Comparison of ENCODE assay signal across 1 cellular context in genomic region chr12:56114084-56114483, GRCh38.
TF ChIP-seq lines count a peak whose summit lies in the region.

No MANE protein-coding gene starts in this region.

TF ChIP-seq in HCT116, 20 proteins besides CTCF, POLR2A, EP300 and RAD21 (continued from another document):
- TF ChIP-seq, protein P1, sequence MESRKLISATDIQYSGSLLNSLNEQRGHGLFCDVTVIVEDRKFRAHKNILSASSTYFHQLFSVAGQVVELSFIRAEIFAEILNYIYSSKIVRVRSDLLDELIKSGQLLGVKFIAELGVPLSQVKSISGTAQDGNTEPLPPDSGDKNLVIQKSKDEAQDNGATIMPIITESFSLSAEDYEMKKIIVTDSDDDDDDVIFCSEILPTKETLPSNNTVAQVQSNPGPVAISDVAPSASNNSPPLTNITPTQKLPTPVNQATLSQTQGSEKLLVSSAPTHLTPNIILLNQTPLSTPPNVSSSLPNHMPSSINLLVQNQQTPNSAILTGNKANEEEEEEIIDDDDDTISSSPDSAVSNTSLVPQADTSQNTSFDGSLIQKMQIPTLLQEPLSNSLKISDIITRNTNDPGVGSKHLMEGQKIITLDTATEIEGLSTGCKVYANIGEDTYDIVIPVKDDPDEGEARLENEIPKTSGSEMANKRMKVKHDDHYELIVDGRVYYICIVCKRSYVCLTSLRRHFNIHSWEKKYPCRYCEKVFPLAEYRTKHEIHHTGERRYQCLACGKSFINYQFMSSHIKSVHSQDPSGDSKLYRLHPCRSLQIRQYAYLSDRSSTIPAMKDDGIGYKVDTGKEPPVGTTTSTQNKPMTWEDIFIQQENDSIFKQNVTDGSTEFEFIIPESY (IDR thresholded peaks at IDR 0.05; ENCODE audit: extremely low read depth, insufficient replicate concordance, low read length), result no peak
- TF ChIP-seq JUND (IDR thresholded peaks at IDR 0.05) (no peak), FOSL1 (IDR thresholded peaks at IDR 0.05; ENCODE audit: low read depth) (no peak), YY1 (IDR thresholded peaks at IDR 0.05; ENCODE audit: extremely low read depth, insufficient replicate concordance, low read depth, low read length) (no peak), ZNF274 (IDR thresholded peaks at IDR 0.05; ENCODE audit: low read depth, low read length) (no peak), ZFX (IDR thresholded peaks at IDR 0.05) (no peak)
- TF ChIP-seq, protein P2, sequence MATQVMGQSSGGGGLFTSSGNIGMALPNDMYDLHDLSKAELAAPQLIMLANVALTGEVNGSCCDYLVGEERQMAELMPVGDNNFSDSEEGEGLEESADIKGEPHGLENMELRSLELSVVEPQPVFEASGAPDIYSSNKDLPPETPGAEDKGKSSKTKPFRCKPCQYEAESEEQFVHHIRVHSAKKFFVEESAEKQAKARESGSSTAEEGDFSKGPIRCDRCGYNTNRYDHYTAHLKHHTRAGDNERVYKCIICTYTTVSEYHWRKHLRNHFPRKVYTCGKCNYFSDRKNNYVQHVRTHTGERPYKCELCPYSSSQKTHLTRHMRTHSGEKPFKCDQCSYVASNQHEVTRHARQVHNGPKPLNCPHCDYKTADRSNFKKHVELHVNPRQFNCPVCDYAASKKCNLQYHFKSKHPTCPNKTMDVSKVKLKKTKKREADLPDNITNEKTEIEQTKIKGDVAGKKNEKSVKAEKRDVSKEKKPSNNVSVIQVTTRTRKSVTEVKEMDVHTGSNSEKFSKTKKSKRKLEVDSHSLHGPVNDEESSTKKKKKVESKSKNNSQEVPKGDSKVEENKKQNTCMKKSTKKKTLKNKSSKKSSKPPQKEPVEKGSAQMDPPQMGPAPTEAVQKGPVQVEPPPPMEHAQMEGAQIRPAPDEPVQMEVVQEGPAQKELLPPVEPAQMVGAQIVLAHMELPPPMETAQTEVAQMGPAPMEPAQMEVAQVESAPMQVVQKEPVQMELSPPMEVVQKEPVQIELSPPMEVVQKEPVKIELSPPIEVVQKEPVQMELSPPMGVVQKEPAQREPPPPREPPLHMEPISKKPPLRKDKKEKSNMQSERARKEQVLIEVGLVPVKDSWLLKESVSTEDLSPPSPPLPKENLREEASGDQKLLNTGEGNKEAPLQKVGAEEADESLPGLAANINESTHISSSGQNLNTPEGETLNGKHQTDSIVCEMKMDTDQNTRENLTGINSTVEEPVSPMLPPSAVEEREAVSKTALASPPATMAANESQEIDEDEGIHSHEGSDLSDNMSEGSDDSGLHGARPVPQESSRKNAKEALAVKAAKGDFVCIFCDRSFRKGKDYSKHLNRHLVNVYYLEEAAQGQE (IDR thresholded peaks at IDR 0.05; ENCODE audit: low read depth), result no peak
